Comparison of ENCODE assay signal across 8 cellular contexts in genomic region chr14:51093371-51094281, GRCh38. TPM values are rescaled to one million over a fixed set of nuclear protein-coding genes. Genes with fewer than 3 reads are reported as not detected.
DNase-seq lines count a peak whose midpoint lies in the region; ATAC-seq lines count a peak whose summit lies in the region.

No MANE protein-coding gene starts in this region.

- H3K36me3 ChIP-seq in ES-I3 (ENCODE audit: insufficient read depth, low read length) (no peaks in the 10 kb centered on the region), ectodermal cell (ENCODE audit: control insufficient read depth, insufficient read depth, low read length) (no peaks in the 10 kb centered on the region), muscle layer of duodenum (ENCODE audit: control insufficient read depth in 1 of 2, insufficient read depth in 2 of 2, low read length in 2 of 2) (no peaks in the 10 kb centered on the region)

- peaks cover 39% of the 10 kb centered on the region for H3K4me1 Mint-ChIP-seq in stimulated activated naive CD8-positive, alpha-beta T cell treated with anti-CD3 and anti-CD28 coated beads, Interleukin-15, amount 100 ng/mL, for 72 hours

- peak overlapping the region; percentile 53 for H3K4me3 ChIP-seq in ectodermal cell (ENCODE audit: insufficient read depth, low read depth, low read length)
- peak overlapping the region; percentile 72 to 83 for H3K4me3 ChIP-seq in muscle layer of duodenum (ENCODE audit: low read depth in 1 of 2, low read length in 2 of 2)

- H3K9me3 Mint-ChIP-seq in stimulated activated naive CD8-positive, alpha-beta T cell treated with anti-CD3 and anti-CD28 coated beads, Interleukin-15, amount 100 ng/mL, for 72 hours, result no peaks in the 10 kb centered on the region

- H3K9ac ChIP-seq in ES-I3 (ENCODE audit: low read depth, low read length), result peak overlapping the region; percentile 70; the same call in 1 of the 2 replicates

- no peak overlapping the region for H3K27ac ChIP-seq in ectodermal cell (ENCODE audit: insufficient read depth, low read depth, low read length, poor library complexity, severe bottlenecking)
- no peak overlapping the region for H3K27ac ChIP-seq in muscle layer of duodenum (ENCODE audit: low read length)

- H3K4me1 ChIP-seq in ES-I3 (ENCODE audit: insufficient read depth, low read length) (no peaks in the 10 kb centered on the region), ectodermal cell (ENCODE audit: control insufficient read depth, insufficient read depth, low read length) (peaks cover 4% of the 10 kb centered on the region), muscle layer of duodenum (ENCODE audit: control insufficient read depth in 1 of 2, insufficient read depth in 2 of 2, low read length in 2 of 2) (peaks cover 3 to 29% of the 10 kb centered on the region in 2 donors)

- H3K27me3 ChIP-seq in ectodermal cell (ENCODE audit: control insufficient read depth, insufficient read depth, low read length, poor library complexity, severe bottlenecking), result peaks cover 62% of the 10 kb centered on the region
- H3K27me3 ChIP-seq in muscle layer of duodenum (ENCODE audit: low read depth, low read length), result peaks cover 23% of the 10 kb centered on the region

- peak overlapping the region; percentile 93 to 96 for H3K4me3 Mint-ChIP-seq in stimulated activated naive CD8-positive, alpha-beta T cell treated with anti-CD3 and anti-CD28 coated beads, Interleukin-15, amount 100 ng/mL, for 72 hours

- H3K27me3 Mint-ChIP-seq in stimulated activated naive CD8-positive, alpha-beta T cell treated with anti-CD3 and anti-CD28 coated beads, Interleukin-15, amount 100 ng/mL, for 72 hours, result peaks cover 8% of the 10 kb centered on the region

- H3K9me3 ChIP-seq in ES-I3 (ENCODE audit: control insufficient read depth, insufficient read depth, low read length) (no peaks in the 10 kb centered on the region), ectodermal cell (ENCODE audit: control insufficient read depth, low read length) (no peaks in the 10 kb centered on the region), muscle layer of duodenum (ENCODE audit: control insufficient read depth in 1 of 2, low read length in 2 of 2) (no peaks in the 10 kb centered on the region)

- 11% methylated on average over 68 of the region's 68 CpGs for WGBS in ectodermal cell, 2 experiments

- ATAC-seq in stimulated activated naive CD8-positive, alpha-beta T cell treated with anti-CD3 and anti-CD28 coated beads, Interleukin-15, amount 100 ng/mL, for 72 hours, result peak; percentile 57
- ATAC-seq in GM18909 (IDR thresholded peaks at IDR 0.05; ENCODE audit: poor library complexity, unreplicated experiment), result no peak
- no peak for ATAC-seq in GM18520 (IDR thresholded peaks at IDR 0.05; ENCODE audit: unreplicated experiment)

- peak; percentile 95 for DNase-seq in NCI-H2029 (lab: John Stamatoyannopoulos, UW)
- peak; percentile 30 to 38 for DNase-seq in activated CD4-positive, alpha-beta T cell treated with anti-CD3 and anti-CD28 coated beads for 4 hours
- DNase-seq in stimulated activated naive CD8-positive, alpha-beta T cell treated with anti-CD3 and anti-CD28 coated beads, Interleukin-15, amount 100 ng/mL, for 72 hours, result peak; percentile 71 to 73

- H3K27ac Mint-ChIP-seq in stimulated activated naive CD8-positive, alpha-beta T cell treated with anti-CD3 and anti-CD28 coated beads, Interleukin-15, amount 100 ng/mL, for 72 hours, result peak overlapping the region; percentile 19 to 47

RNA-seq across cellular contexts. Expression of gene TRIM9, which starts 1.3 kb away (rescaled TPM):
- 4.5 TPM for polyA plus RNA-seq in ectodermal cell (2013, experiment 1 of 4)
- 4.4 TPM for polyA plus RNA-seq in ectodermal cell (2013, experiment 2 of 4)
- 3.5 TPM for polyA plus RNA-seq in ectodermal cell (2013, experiment 3 of 4)
- 4.6 TPM for polyA plus RNA-seq in ectodermal cell (2013, experiment 4 of 4)

Comparison
In these comparisons a context has a peak if more than half of its experiments do, and no peak if none do; other contexts are left out.
1. DNase-seq: peak in every context shown above with its lines; median percentile 95 in NCI-H2029; 72 in stimulated activated naive CD8-positive, alpha-beta T cell treated with anti-CD3 and anti-CD28 coated beads, Interleukin-15, amount 100 ng/mL, for 72 hours; 34 in activated CD4-positive, alpha-beta T cell treated with anti-CD3 and anti-CD28 coated beads for 4 hours.